In the genomic region with DNA sequence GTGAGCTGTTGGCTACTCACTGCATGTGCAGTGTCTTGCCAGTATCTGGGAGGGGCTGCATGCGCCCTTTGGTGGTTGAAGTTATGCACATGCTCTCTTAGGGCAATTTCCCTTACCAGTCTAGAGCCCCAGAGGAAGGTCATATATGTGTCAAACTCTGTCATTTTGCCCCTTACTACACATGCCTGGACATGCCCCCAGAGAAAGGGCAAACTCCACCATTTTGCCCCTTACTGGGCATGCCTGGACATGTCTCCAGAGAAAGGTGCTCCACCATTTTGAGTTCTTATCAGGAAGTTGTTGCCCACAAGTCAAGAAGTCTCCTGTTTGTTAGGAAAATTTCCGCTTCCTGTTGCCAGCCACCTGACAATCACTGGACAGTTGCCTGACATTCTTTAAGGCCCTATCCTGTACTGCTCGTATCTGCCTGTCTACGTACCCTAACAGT, we compare ENCODE assay signal across 1 cellular context.
TF ChIP-seq lines count a peak whose summit lies in the region.

No MANE protein-coding gene starts in this region.

TF ChIP-seq in endothelial cell of umbilical vein, 7 proteins besides CTCF, POLR2A, EP300 and RAD21:
- no peak for TF ChIP-seq EZH2 (IDR thresholded peaks at IDR 0.05; ENCODE audit: borderline replicate concordance, low read depth, low read length, severe bottlenecking)
- TF ChIP-seq FOS (IDR thresholded peaks at IDR 0.05; ENCODE audit: borderline replicate concordance, insufficient read depth, low read length) = no peak
- no peak for TF ChIP-seq JUN (IDR thresholded peaks at IDR 0.05; ENCODE audit: borderline replicate concordance, insufficient read depth, insufficient read length, low read depth)
- TF ChIP-seq, protein P1, sequence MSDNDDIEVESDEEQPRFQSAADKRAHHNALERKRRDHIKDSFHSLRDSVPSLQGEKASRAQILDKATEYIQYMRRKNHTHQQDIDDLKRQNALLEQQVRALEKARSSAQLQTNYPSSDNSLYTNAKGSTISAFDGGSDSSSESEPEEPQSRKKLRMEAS (IDR thresholded peaks at IDR 0.05; ENCODE audit: insufficient read depth, insufficient read length) = no peak
- no peak for TF ChIP-seq POLR2AphosphoS5 (IDR thresholded peaks at IDR 0.05; ENCODE audit: insufficient read depth, low read depth, low read length)
- no peak for TF ChIP-seq MYC (IDR thresholded peaks at IDR 0.05; ENCODE audit: low read depth, low read length)
- no peak for TF ChIP-seq GATA2 (IDR thresholded peaks at IDR 0.05; ENCODE audit: insufficient read depth, insufficient read length, low read depth, low read length)
